In genomic region chr1:214427871-214428277, GRCh38 we compare ENCODE assay signal across 1 cellular context.
TF ChIP-seq lines count a peak whose summit lies in the region.

No MANE protein-coding gene starts in this region.

TF ChIP-seq in GM12878, 131 proteins besides CTCF, POLR2A, EP300 and RAD21 (continued from another document and continues in another):
- no peak for TF ChIP-seq ZBTB4 (CRISPR knock-in tag; IDR thresholded peaks at IDR 0.05)
- peak; percentile 86; the same call in 1 of the 3 replicates for TF ChIP-seq POU2F2 (IDR thresholded peaks at IDR 0.05; ENCODE audit: borderline replicate concordance, low read depth, low read length)
- TF ChIP-seq BCL3 (IDR thresholded peaks at IDR 0.05; ENCODE audit: borderline replicate concordance, insufficient read depth, low read depth, low read length, poor library complexity, severe bottlenecking), result peak; percentile 19
- TF ChIP-seq TAF1 (IDR thresholded peaks at IDR 0.05; ENCODE audit: borderline replicate concordance, low read depth, low read length), result 0 out of 2 replicates have a peak, but pooled peaks have one; percentile 2
- TF ChIP-seq RELB (IDR thresholded peaks at IDR 0.05; ENCODE audit: low read depth), result no peak
- no peak for TF ChIP-seq SIN3A (IDR thresholded peaks at IDR 0.05; ENCODE audit: low read depth, low read length)
- TF ChIP-seq CHD2 (IDR thresholded peaks at IDR 0.05; ENCODE audit: borderline replicate concordance, low read depth, low read length), result peak; percentile 72; the same call in 1 of the 2 replicates
- no peak for TF ChIP-seq TBL1XR1 (IDR thresholded peaks at IDR 0.05; ENCODE audit: low read depth, low read length)
- TF ChIP-seq ETV6 (conservative IDR thresholded peaks at IDR 0.05 in 1 of 2, IDR thresholded peaks at IDR 0.05 in 1 of 2; ENCODE audit: borderline replicate concordance in 1 of 2, low read depth in 1 of 2), result peak in 1 of 2 experiments; percentile 61; a peak in 1 of 4 replicates
- TF ChIP-seq CEBPB (IDR thresholded peaks at IDR 0.05; ENCODE audit: borderline replicate concordance in 1 of 2, low read depth in 2 of 2, low read length in 2 of 2), result no peak
- no peak for TF ChIP-seq SMAD1 (IDR thresholded peaks at IDR 0.05; ENCODE audit: low read depth, partially characterized antibody)
- peak; percentile 30; the same call in 1 of the 2 replicates for TF ChIP-seq CREB1 (IDR thresholded peaks at IDR 0.05; ENCODE audit: low read depth)
- no peak for TF ChIP-seq SREBF2 (IDR thresholded peaks at IDR 0.05; ENCODE audit: low read length)
- peak; percentile 87 for TF ChIP-seq ZNF687 (IDR thresholded peaks at IDR 0.05)
- TF ChIP-seq HDGF (IDR thresholded peaks at IDR 0.05), result peak; percentile 80; the same call in 1 of the 2 replicates
- TF ChIP-seq E4F1 (IDR thresholded peaks at IDR 0.05; ENCODE audit: borderline replicate concordance, partially characterized antibody), result peak; percentile 65
- no peak for TF ChIP-seq RCOR1 (conservative IDR thresholded peaks at IDR 0.05; ENCODE audit: low read depth, low read length)
- no peak for TF ChIP-seq SMAD5 (IDR thresholded peaks at IDR 0.05; ENCODE audit: low read depth)
- no peak for TF ChIP-seq PAX5 (IDR thresholded peaks at IDR 0.05; ENCODE audit: borderline replicate concordance, low read depth, low read length)
- peak; percentile 94 for TF ChIP-seq PKNOX1 (IDR thresholded peaks at IDR 0.05)
- TF ChIP-seq NR2F1 (conservative IDR thresholded peaks at IDR 0.05), result peak; percentile 96
- peak; percentile 88 for TF ChIP-seq NBN (IDR thresholded peaks at IDR 0.05)
- no peak for TF ChIP-seq ZSCAN29 (IDR thresholded peaks at IDR 0.05)
- TF ChIP-seq KLF5 (IDR thresholded peaks at IDR 0.05; ENCODE audit: partially characterized antibody), result peak; percentile 53
- TF ChIP-seq FOS (IDR thresholded peaks at IDR 0.05; ENCODE audit: borderline replicate concordance, extremely low read depth, insufficient read length), result no peak
- TF ChIP-seq MYB (IDR thresholded peaks at IDR 0.05; ENCODE audit: borderline replicate concordance, low read depth, low read length), result peak; percentile 50; the same call in 1 of the 2 replicates
- no peak for TF ChIP-seq ATF3 (IDR thresholded peaks at IDR 0.05; ENCODE audit: borderline replicate concordance, extremely low read depth, low read depth, low read length)
- no peak for TF ChIP-seq SMARCA5 (IDR thresholded peaks at IDR 0.05)
- no peak for TF ChIP-seq ZBED1 (IDR thresholded peaks at IDR 0.05; ENCODE audit: borderline replicate concordance)
- peak; percentile 60; the same call in 1 of the 2 replicates for TF ChIP-seq BMI1 (IDR thresholded peaks at IDR 0.05; ENCODE audit: borderline replicate concordance)
- TF ChIP-seq MEF2B (IDR thresholded peaks at IDR 0.05; ENCODE audit: partially characterized antibody, poor library complexity, severe bottlenecking), result peak; percentile 22
- TF ChIP-seq NR2C2 (IDR thresholded peaks at IDR 0.05; ENCODE audit: borderline replicate concordance, control insufficient read depth, insufficient read length, low read depth), result no peak
- TF ChIP-seq TCF3 (IDR thresholded peaks at IDR 0.05; ENCODE audit: borderline replicate concordance, insufficient read depth, low read depth, low read length), result no peak
- no peak for TF ChIP-seq STAT3 (IDR thresholded peaks at IDR 0.05; ENCODE audit: low read depth, low read length)
- TF ChIP-seq RAD51 (IDR thresholded peaks at IDR 0.05), result no peak
- TF ChIP-seq ZZZ3 (IDR thresholded peaks at IDR 0.05; ENCODE audit: control insufficient read depth, insufficient read length, low read depth), result no peak
- TF ChIP-seq SIX5 (IDR thresholded peaks at IDR 0.05; ENCODE audit: low read depth, low read length, severe bottlenecking), result no peak
- TF ChIP-seq MAX (IDR thresholded peaks at IDR 0.05; ENCODE audit: low read depth, low read length), result no peak
- TF ChIP-seq IKZF2 (IDR thresholded peaks at IDR 0.05), result peak; percentile 83 to 87
- TF ChIP-seq CBFB (IDR thresholded peaks at IDR 0.05; ENCODE audit: low read depth), result peak; percentile 88
- 0 out of 2 replicates have a peak, but pooled peaks have one; percentile 49 for TF ChIP-seq GABPA (IDR thresholded peaks at IDR 0.05; ENCODE audit: low read depth)
- peak; percentile 88 for TF ChIP-seq DPF2 (IDR thresholded peaks at IDR 0.05)
- TF ChIP-seq MEF2A (IDR thresholded peaks at IDR 0.05; ENCODE audit: insufficient read depth, low read depth, low read length), result no peak
- 0 out of 2 replicates have a peak, but pooled peaks have one; percentile 16 for TF ChIP-seq ASH2L (IDR thresholded peaks at IDR 0.05; ENCODE audit: borderline replicate concordance, low read depth)
- TF ChIP-seq REST (IDR thresholded peaks at IDR 0.05; ENCODE audit: low read depth, low read length), result no peak
- TF ChIP-seq YY1 (IDR thresholded peaks at IDR 0.05; ENCODE audit: low read depth, low read length), result peak; percentile 52; the same call in 1 of the 2 replicates
- no peak for TF ChIP-seq ZNF622 (IDR thresholded peaks at IDR 0.05)
- TF ChIP-seq RUNX3 (IDR thresholded peaks at IDR 0.05; ENCODE audit: low read length), result peak; percentile 94
